In genomic region chr2:20224716-20225293, GRCh38 we compare ENCODE assay signal across 1 cellular context.
TF ChIP-seq lines count a peak whose summit lies in the region.

A gene with protein sequence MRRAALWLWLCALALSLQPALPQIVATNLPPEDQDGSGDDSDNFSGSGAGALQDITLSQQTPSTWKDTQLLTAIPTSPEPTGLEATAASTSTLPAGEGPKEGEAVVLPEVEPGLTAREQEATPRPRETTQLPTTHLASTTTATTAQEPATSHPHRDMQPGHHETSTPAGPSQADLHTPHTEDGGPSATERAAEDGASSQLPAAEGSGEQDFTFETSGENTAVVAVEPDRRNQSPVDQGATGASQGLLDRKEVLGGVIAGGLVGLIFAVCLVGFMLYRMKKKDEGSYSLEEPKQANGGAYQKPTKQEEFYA (minus strand): TSS chr2:20225130. CDS start chr2:20224867, 263 bp downstream.

TF ChIP-seq in K562, 482 proteins besides CTCF, POLR2A, EP300 and RAD21 (continued from another document):
- TF ChIP-seq UBTF (IDR thresholded peaks at IDR 0.05; ENCODE audit: borderline replicate concordance in 1 of 2, low read depth in 2 of 2, low read length in 2 of 2), result peak in 1 of 2 experiments; percentile 86; a peak in 2 of 4 replicates
- TF ChIP-seq ZNF707 (CRISPR knock-in tag; conservative IDR thresholded peaks at IDR 0.05), result no peak
- no peak for TF ChIP-seq SFPQ (IDR thresholded peaks at IDR 0.05; ENCODE audit: low read depth, low read length)
- TF ChIP-seq SAFB2 (IDR thresholded peaks at IDR 0.05; ENCODE audit: borderline replicate concordance, low read depth, low read length, severe bottlenecking), result no peak
- TF ChIP-seq ZFX (CRISPR knock-in tag; IDR thresholded peaks at IDR 0.05), result peak; percentile 54
- no peak for TF ChIP-seq ZNF143 (CRISPR knock-in tag; IDR thresholded peaks at IDR 0.05)
- peak; percentile 82 for TF ChIP-seq L3MBTL2 (IDR thresholded peaks at IDR 0.05)
- no peak for TF ChIP-seq USF2 (CRISPR knock-in tag; IDR thresholded peaks at IDR 0.05)
- TF ChIP-seq CTBP1 (IDR thresholded peaks at IDR 0.05; ENCODE audit: borderline replicate concordance), result peak; percentile 31; the same call in 1 of the 2 replicates
- TF ChIP-seq ETV5 (CRISPR knock-in tag; IDR thresholded peaks at IDR 0.05; ENCODE audit: low read depth), result no peak
- TF ChIP-seq, protein P1, sequence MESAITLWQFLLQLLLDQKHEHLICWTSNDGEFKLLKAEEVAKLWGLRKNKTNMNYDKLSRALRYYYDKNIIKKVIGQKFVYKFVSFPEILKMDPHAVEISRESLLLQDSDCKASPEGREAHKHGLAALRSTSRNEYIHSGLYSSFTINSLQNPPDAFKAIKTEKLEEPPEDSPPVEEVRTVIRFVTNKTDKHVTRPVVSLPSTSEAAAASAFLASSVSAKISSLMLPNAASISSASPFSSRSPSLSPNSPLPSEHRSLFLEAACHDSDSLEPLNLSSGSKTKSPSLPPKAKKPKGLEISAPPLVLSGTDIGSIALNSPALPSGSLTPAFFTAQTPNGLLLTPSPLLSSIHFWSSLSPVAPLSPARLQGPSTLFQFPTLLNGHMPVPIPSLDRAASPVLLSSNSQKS (CRISPR knock-in tag; IDR thresholded peaks at IDR 0.05), result no peak
- TF ChIP-seq CAMTA2 (CRISPR knock-in tag; conservative IDR thresholded peaks at IDR 0.05), result no peak
- no peak for TF ChIP-seq ZNF75A (CRISPR knock-in tag; IDR thresholded peaks at IDR 0.05)
- 0 out of 2 replicates have a peak, but pooled peaks have one; percentile 14 for TF ChIP-seq ZNF12 (CRISPR knock-in tag; IDR thresholded peaks at IDR 0.05)
- peak; percentile 87; the same call in 1 of the 2 replicates for TF ChIP-seq HDAC6 (IDR thresholded peaks at IDR 0.05; ENCODE audit: low read depth, low read length)
- TF ChIP-seq ZNF76 (CRISPR knock-in tag; IDR thresholded peaks at IDR 0.05; ENCODE audit: borderline replicate concordance), result no peak
- TF ChIP-seq E2F6 (IDR thresholded peaks at IDR 0.05; ENCODE audit: borderline replicate concordance in 1 of 2, extremely low read depth in 1 of 2, insufficient read depth in 1 of 2, insufficient read length in 1 of 2, low read depth in 1 of 2, low read length in 1 of 2, poor library complexity in 1 of 2, severe bottlenecking in 1 of 2), result peak; percentile 66 to 87
- no peak for TF ChIP-seq ZNF408 (CRISPR knock-in tag; IDR thresholded peaks at IDR 0.05; ENCODE audit: low read depth)
- peak; percentile 10; the same call in 1 of the 2 replicates for TF ChIP-seq ZBTB7A (IDR thresholded peaks at IDR 0.05; ENCODE audit: borderline replicate concordance, control insufficient read depth, low read depth, low read length)
- TF ChIP-seq GATAD2B (IDR thresholded peaks at IDR 0.05; ENCODE audit: borderline replicate concordance), result 0 out of 2 replicates have a peak, but pooled peaks have one; percentile 18
- TF ChIP-seq SAP30 (IDR thresholded peaks at IDR 0.05; ENCODE audit: borderline replicate concordance, insufficient read depth, low read depth, low read length, poor library complexity, severe bottlenecking), result no peak
- 0 out of 2 replicates have a peak, but pooled peaks have one; percentile 29 for TF ChIP-seq RB1 (IDR thresholded peaks at IDR 0.05; ENCODE audit: low read depth)
